Comparison of ENCODE assay signal across 1 cellular context in genomic region chr11:109037856-109038780, GRCh38.
TF ChIP-seq lines count a peak whose summit lies in the region.

No MANE protein-coding gene starts in this region.

TF ChIP-seq in GM23338, 12 proteins besides CTCF, POLR2A, EP300 and RAD21 (continued from another document):
- no peak for TF ChIP-seq POLR2AphosphoS5 (IDR thresholded peaks at IDR 0.05; ENCODE audit: low read depth)
